ENCODE assay signal across 8 cellular contexts in genomic region chr16:30921748-30922419, GRCh38. TPM values are rescaled to one million over a fixed set of nuclear protein-coding genes. Genes with fewer than 3 reads are reported as not detected.
DNase-seq lines count a peak whose midpoint lies in the region; ATAC-seq, FAIRE-seq and TF ChIP-seq lines count a peak whose summit lies in the region.

No MANE protein-coding gene starts in this region.

- H3K79me2 ChIP-seq in H1 (ENCODE audit: control insufficient read depth in 1 of 2, insufficient read depth in 2 of 2, low read length in 2 of 2) (peaks cover 0 to 10% of the 10 kb centered on the region in 2 experiments; a peak in 2 of 4 replicates), mesendoderm (ENCODE audit: control insufficient read depth, insufficient read depth, low read length) (peaks cover 12% of the 10 kb centered on the region)

- H3K56ac ChIP-seq in H1 (replicated peaks; ENCODE audit: insufficient read length, low read depth, low read length): no peak overlapping the region
- peak overlapping the region; percentile 99 for H3K56ac ChIP-seq in mesendoderm (ENCODE audit: low read length)

- CTCF ChIA-PET in activated CD8-positive, alpha-beta memory T cell treated with anti-CD3 and anti-CD28 coated beads, Interleukin-2, amount 10 ng/mL, durations not matched to agents 7 days and 5 days (lab: Charles Lee): interaction anchor here (0.6 to 9.8 kb wide), 8 partner anchors 9 to 261 kb away, joined by 3 to 115 read pairs (median 4); no protein-coding TSS in a partner anchor
- CTCF ChIA-PET in H1 (lab: Charles Lee; ENCODE audit: partially characterized antibody): interaction anchor here (0.8 to 8.0 kb wide), 3 partner anchors 20 to 77 kb away, joined by 4 to 63 read pairs (median 8); no protein-coding TSS in a partner anchor

- no peak overlapping the region for H3K4ac ChIP-seq in H1 (replicated peaks; ENCODE audit: insufficient read length, low read depth, low read length)
- no peak overlapping the region for H3K4ac ChIP-seq in mesendoderm (ENCODE audit: low read depth, low read length)

- peak overlapping the region; percentile 99 for H3K27ac Mint-ChIP-seq in activated CD8-positive, alpha-beta memory T cell treated with anti-CD3 and anti-CD28 coated beads, Interleukin-2, amount 10 ng/mL, durations not matched to agents 7 days and 5 days

- H3K4me3 Mint-ChIP-seq in activated CD8-positive, alpha-beta memory T cell treated with anti-CD3 and anti-CD28 coated beads, Interleukin-2, amount 10 ng/mL, durations not matched to agents 7 days and 5 days: peak overlapping the region; percentile 87

- no peak overlapping the region for H2AK5ac ChIP-seq in H1 (ENCODE audit: low read depth, low read length)
- H2AK5ac ChIP-seq in mesendoderm (ENCODE audit: low read length): no peak overlapping the region

- no peaks in the 10 kb centered on the region for H3K9me3 ChIP-seq in H1 (ENCODE audit: insufficient read depth in 2 of 2, low read depth in 1 of 2, low read length in 1 of 2)

- H3K4me1 Mint-ChIP-seq in activated CD8-positive, alpha-beta memory T cell treated with anti-CD3 and anti-CD28 coated beads, Interleukin-2, amount 10 ng/mL, durations not matched to agents 7 days and 5 days: peaks cover 18% of the 10 kb centered on the region

- H2BK120ac ChIP-seq in H1 (replicated peaks; ENCODE audit: low read depth, low read length) (no peak overlapping the region), mesendoderm (ENCODE audit: low read depth, low read length) (no peak overlapping the region)

- peak; percentile 13 for ATAC-seq in activated CD8-positive, alpha-beta memory T cell treated with anti-CD3 and anti-CD28 coated beads, Interleukin-2, amount 10 ng/mL, durations not matched to agents 7 days and 5 days
- no peak for ATAC-seq in HG03457 (IDR thresholded peaks at IDR 0.05; ENCODE audit: unreplicated experiment)

- peaks cover 8% of the 10 kb centered on the region; the same call in 1 of the 2 replicates for H3K23me2 ChIP-seq in H1 (ENCODE audit: low read depth, low read length)

- H2AFZ ChIP-seq in H1 (ENCODE audit: low read length): peak overlapping the region; percentile 83

- 1% methylated on average over 37 of the region's 37 CpGs; no CpG with 5 or more reads in 1 of the 2 experiments for WGBS in H1 (ENCODE audit: extremely low coverage in 1 of 2, insufficient coverage in 1 of 2, insufficient read length in 1 of 2, insufficient replicate concordance in 2 of 2, low coverage in 1 of 2, low lambda C conversion rate in 2 of 2, missing lambda C conversion rate in 1 of 2), 2 experiments
- WGBS in mesendoderm (ENCODE audit: extremely low coverage, insufficient coverage, low lambda C conversion rate): no CpG with 5 or more reads among the region's 37 CpGs

- H3K23ac ChIP-seq in H1 (ENCODE audit: insufficient read length) (no peak overlapping the region), mesendoderm (ENCODE audit: low read length) (no peak overlapping the region)

- H2BK15ac ChIP-seq in H1 (ENCODE audit: low read length): no peak overlapping the region
- no peak overlapping the region for H2BK15ac ChIP-seq in mesendoderm (replicated peaks; ENCODE audit: low read depth)

- peak overlapping the region; percentile 46 for H2BK5ac ChIP-seq in H1 (ENCODE audit: low read depth, low read length)
- H2BK5ac ChIP-seq in mesendoderm (ENCODE audit: low read length): no peak overlapping the region

- no peaks in the 10 kb centered on the region for H3K36me3 Mint-ChIP-seq in activated CD8-positive, alpha-beta memory T cell treated with anti-CD3 and anti-CD28 coated beads, Interleukin-2, amount 10 ng/mL, durations not matched to agents 7 days and 5 days

- H3K4me2 ChIP-seq in H1 (ENCODE audit: insufficient read depth in 1 of 2, low read depth in 2 of 2, low read length in 2 of 2) (peak overlapping the region; percentile 55 to 91), mesendoderm (ENCODE audit: low read length) (peak overlapping the region; percentile 96)

- TF ChIP-seq POLR2A in H1 (IDR thresholded peaks at IDR 0.05; ENCODE audit: control extremely low read depth in 1 of 2, low read depth in 2 of 2, low read length in 2 of 2): peak; percentile 27 to 63

- TF ChIP-seq CTCF in H1 (IDR thresholded peaks at IDR 0.05; ENCODE audit: control extremely low read depth in 1 of 3, insufficient read depth in 1 of 3, low read depth in 1 of 3, low read length in 3 of 3): peak; percentile 85 to 95 (median 95)

- H3K4me1 ChIP-seq in H1 (replicated peaks in 1 of 4; ENCODE audit: control insufficient read depth in 3 of 4, insufficient read depth in 4 of 4, low read length in 3 of 4) (peaks cover 0 to 5% (median under 1%) of the 10 kb centered on the region in 4 experiments; a peak in 3 of 7 replicates), mesendoderm (ENCODE audit: control insufficient read depth, low read depth, low read length) (no peaks in the 10 kb centered on the region)

- no peak overlapping the region for H3K14ac ChIP-seq in H1 (ENCODE audit: insufficient read length)

- H4K91ac ChIP-seq in H1 (replicated peaks; ENCODE audit: insufficient read length, low read length): no peak overlapping the region

- DNase-seq in ELF-1 (ENCODE audit: low read depth, low spot score) (peak; percentile 98), HT-29 (ENCODE audit: low spot score) (peak; percentile 86), NK-92 (lab: John Stamatoyannopoulos, UW; ENCODE audit: unreplicated experiment) (peak; percentile 60), H1 (ENCODE audit: low read depth in 1 of 2, low spot score in 2 of 2) (peak; percentile 90 to 98), mesendoderm (peak; percentile 97)
- DNase-seq in activated CD8-positive, alpha-beta memory T cell treated with anti-CD3 and anti-CD28 coated beads, Interleukin-2, amount 10 ng/mL, durations not matched to agents 7 days and 5 days: peak; percentile 92
- DNase-seq in stimulated activated CD8-positive, alpha-beta memory T cell treated with anti-CD3 and anti-CD28 coated beads, Interleukin-12 subunit alpha, Interleukin-12 subunit beta, amount 100 ng/mL, for 1 hour (ENCODE audit: low read depth): peak; percentile 78

- peak; percentile 84 for FAIRE-seq in H1 (lab: Jason Lieb, UNC)

- H3K36me3 ChIP-seq in H1 (ENCODE audit: control insufficient read depth in 2 of 4, insufficient read depth in 4 of 4, low read length in 3 of 4) (peaks cover 0 to 2% (median 0%) of the 10 kb centered on the region in 4 experiments; a peak in 2 of 8 replicates), mesendoderm (ENCODE audit: control insufficient read depth, insufficient read depth, low read length) (peaks cover 1% of the 10 kb centered on the region)

- H3K27me3 ChIP-seq in H1 (replicated peaks in 1 of 4; ENCODE audit: control insufficient read depth in 3 of 4, extremely low read depth in 1 of 4, insufficient read depth in 3 of 4, low read length in 3 of 4) (no peaks in the 10 kb centered on the region), mesendoderm (ENCODE audit: insufficient read depth, low read length, poor library complexity) (no peaks in the 10 kb centered on the region)

- no peaks in the 10 kb centered on the region for H3K9me3 Mint-ChIP-seq in activated CD8-positive, alpha-beta memory T cell treated with anti-CD3 and anti-CD28 coated beads, Interleukin-2, amount 10 ng/mL, durations not matched to agents 7 days and 5 days (ENCODE audit: low read depth)

- no peak for TF ChIP-seq EP300 in H1 (IDR thresholded peaks at IDR 0.05; ENCODE audit: borderline replicate concordance in 1 of 2, low read depth in 2 of 2, low read length in 2 of 2)

- H4K5ac ChIP-seq in H1 (ENCODE audit: insufficient read length, low read depth, low read length): peak overlapping the region; percentile 80
- H4K5ac ChIP-seq in mesendoderm (ENCODE audit: low read length): no peak overlapping the region

- H4K8ac ChIP-seq in H1 (ENCODE audit: extremely low read depth, insufficient read depth, low read length) (peak overlapping the region; percentile 94), mesendoderm (ENCODE audit: low read depth, low read length) (no peak overlapping the region)

- peak overlapping the region; percentile 57 for H3K27ac ChIP-seq in H1 (ENCODE audit: low read depth, low read length)
- peak overlapping the region; percentile 70 for H3K27ac ChIP-seq in mesendoderm (ENCODE audit: low read depth, low read length)

- peak overlapping the region in 3 of 4 experiments; percentile 54 to 58 (median 56); a peak in 5 of 7 replicates for H3K9ac ChIP-seq in H1 (replicated peaks in 1 of 4; ENCODE audit: extremely low read depth in 1 of 4, low read depth in 3 of 4, low read length in 3 of 4)
- peak overlapping the region; percentile 93 for H3K9ac ChIP-seq in mesendoderm (ENCODE audit: low read length)

- H3K79me1 ChIP-seq in H1 (ENCODE audit: low read depth, low read length) (peaks cover 4% of the 10 kb centered on the region), mesendoderm (ENCODE audit: low read length) (peaks cover 9% of the 10 kb centered on the region)

- no peaks in the 10 kb centered on the region for H3K27me3 Mint-ChIP-seq in activated CD8-positive, alpha-beta memory T cell treated with anti-CD3 and anti-CD28 coated beads, Interleukin-2, amount 10 ng/mL, durations not matched to agents 7 days and 5 days

- H3K4me3 ChIP-seq in H1 (ENCODE audit: extremely low read depth in 1 of 4, insufficient read depth in 2 of 4, low read depth in 3 of 4, low read length in 4 of 4) (peak overlapping the region; percentile 54 to 88 (median 72)), mesendoderm (ENCODE audit: low read length) (peak overlapping the region; percentile 82)

- TF ChIP-seq RAD21 in H1 (IDR thresholded peaks at IDR 0.05 in 1 of 2, conservative IDR thresholded peaks at IDR 0.05 in 1 of 2; ENCODE audit: low read depth in 2 of 2, low read length in 2 of 2): peak; percentile 94 to 97

- no peak overlapping the region for H2BK20ac ChIP-seq in H1 (ENCODE audit: low read length)

- POLR2A ChIA-PET in H1 (lab: Charles Lee; ENCODE audit: partially characterized antibody): interaction anchor here (0.7 to 1.6 kb wide), 8 partner anchors 14 to 147 kb away, joined by 3 to 4 read pairs (median 3); no protein-coding TSS in a partner anchor

- peaks cover 2 to 3% of the 10 kb centered on the region in 2 experiments for H4K20me1 ChIP-seq in H1 (replicated peaks in 1 of 2; ENCODE audit: control insufficient read depth in 1 of 2, insufficient read depth in 2 of 2, low read length in 2 of 2)

- no peak overlapping the region for H2BK12ac ChIP-seq in H1 (ENCODE audit: low read depth, low read length)

- peak overlapping the region; percentile 39; the same call in 1 of the 2 replicates for H3K18ac ChIP-seq in H1 (ENCODE audit: extremely low read depth, low read length)
- peak overlapping the region; percentile 60 for H3K18ac ChIP-seq in mesendoderm (ENCODE audit: low read length)

RNA-seq across cellular contexts. Expression of gene FBXL19, which starts 1.5 kb away (rescaled TPM):
- total RNA-seq in HT-29 (2014; rRNA removed; shearing (Covaris generic)): 42.6 and 43.3 TPM in 2 replicates
- 10 to 100 TPM; 26.1 to 29.2 TPM for total RNA-seq in activated CD8-positive, alpha-beta memory T cell treated with anti-CD3 and anti-CD28 coated beads, Interleukin-2, amount 10 ng/mL, durations not matched to agents 7 days and 5 days
- 72.2 and 74.8 TPM in 2 replicates for total RNA-seq in H1 (2021; fragmentation: NEBNext Ultra II Directional; extraction: Animal tissue kit (Norgen Biotek cat#: 25700))
- polyA plus RNA-seq in H1 (2011; rRNA removed): 47.2 and 77.3 TPM in 2 replicates
- 36.7 TPM for polyA plus RNA-seq in H1 (2011; cell fraction: cytosol; rRNA removed)
- polyA plus RNA-seq in H1 (2011; cell fraction: nucleus; rRNA removed): 70.9 TPM
- 35.8 to 54.6 TPM (median 48.7 TPM) in 4 replicates for polyA plus RNA-seq in H1 (2012, experiment 1 of 2)
- polyA plus RNA-seq in H1 (2012, experiment 2 of 2): 41.4 TPM
- 42.8 TPM for polyA plus RNA-seq in H1 (2013, experiment 1 of 2)
- 45.1 TPM for polyA plus RNA-seq in H1 (2013, experiment 2 of 2)
- polyA minus RNA-seq in H1 (2011; rRNA and poly(A)+ RNA removed): 9.9 and 13.9 TPM in 2 replicates
- 46.6 TPM for polyA minus RNA-seq in H1 (2011; cell fraction: cytosol; rRNA and poly(A)+ RNA removed)
- polyA minus RNA-seq in H1 (2011; cell fraction: nucleus; rRNA and poly(A)+ RNA removed): 25.4 TPM
- polyA plus RNA-seq in mesendoderm (2013, experiment 1 of 2): 46.9 TPM
- 47.5 TPM for polyA plus RNA-seq in mesendoderm (2013, experiment 2 of 2)

RNA-seq across cellular contexts. Expression of gene CTF1, which starts 25.5 kb away (rescaled TPM):
- total RNA-seq in HT-29 (2014; rRNA removed; shearing (Covaris generic)): not detected in 2 replicates
- under 1 TPM; 0.35 to 0.47 TPM for total RNA-seq in activated CD8-positive, alpha-beta memory T cell treated with anti-CD3 and anti-CD28 coated beads, Interleukin-2, amount 10 ng/mL, durations not matched to agents 7 days and 5 days
- total RNA-seq in H1 (2021; fragmentation: NEBNext Ultra II Directional; extraction: Animal tissue kit (Norgen Biotek cat#: 25700)): 0.77 and 0.97 TPM in 2 replicates
- 3.4 and 5.0 TPM in 2 replicates for polyA plus RNA-seq in H1 (2011; rRNA removed)
- polyA plus RNA-seq in H1 (2011; cell fraction: cytosol; rRNA removed): 1.3 TPM
- 3.2 TPM for polyA plus RNA-seq in H1 (2011; cell fraction: nucleus; rRNA removed)
- 0.50 to 1.1 TPM (median 1.00 TPM) in 4 replicates for polyA plus RNA-seq in H1 (2012, experiment 1 of 2)
- polyA plus RNA-seq in H1 (2012, experiment 2 of 2): 1.0 TPM
- polyA plus RNA-seq in H1 (2013, experiment 1 of 2): 1.3 TPM
- polyA plus RNA-seq in H1 (2013, experiment 2 of 2): 1.6 TPM
- polyA minus RNA-seq in H1 (2011; rRNA and poly(A)+ RNA removed): 0.71 and 1.3 TPM in 2 replicates
- polyA minus RNA-seq in H1 (2011; cell fraction: cytosol; rRNA and poly(A)+ RNA removed): 0.66 TPM
- polyA minus RNA-seq in H1 (2011; cell fraction: nucleus; rRNA and poly(A)+ RNA removed): 2.3 TPM
- polyA plus RNA-seq in mesendoderm (2013, experiment 1 of 2): 1.7 TPM
- 1.6 TPM for polyA plus RNA-seq in mesendoderm (2013, experiment 2 of 2)

RNA-seq across cellular contexts. Expression of gene ORAI3, which starts 27.0 kb away (rescaled TPM):
- 16.9 and 22.9 TPM in 2 replicates for total RNA-seq in HT-29 (2014; rRNA removed; shearing (Covaris generic))
- total RNA-seq in activated CD8-positive, alpha-beta memory T cell treated with anti-CD3 and anti-CD28 coated beads, Interleukin-2, amount 10 ng/mL, durations not matched to agents 7 days and 5 days: 10 to 100 TPM; 19.5 to 20.5 TPM
- total RNA-seq in H1 (2021; fragmentation: NEBNext Ultra II Directional; extraction: Animal tissue kit (Norgen Biotek cat#: 25700)): 8.7 and 10.0 TPM in 2 replicates
- polyA plus RNA-seq in H1 (2011; rRNA removed): 24.5 and 26.8 TPM in 2 replicates
- 15.8 TPM for polyA plus RNA-seq in H1 (2011; cell fraction: cytosol; rRNA removed)
- polyA plus RNA-seq in H1 (2011; cell fraction: nucleus; rRNA removed): 15.7 TPM
- polyA plus RNA-seq in H1 (2012, experiment 1 of 2): 6.0 to 11.3 TPM (median 9.0 TPM) in 4 replicates
- 10.6 TPM for polyA plus RNA-seq in H1 (2012, experiment 2 of 2)
- 10.8 TPM for polyA plus RNA-seq in H1 (2013, experiment 1 of 2)
- 13.1 TPM for polyA plus RNA-seq in H1 (2013, experiment 2 of 2)
- 11.8 and 13.4 TPM in 2 replicates for polyA minus RNA-seq in H1 (2011; rRNA and poly(A)+ RNA removed)
- polyA minus RNA-seq in H1 (2011; cell fraction: cytosol; rRNA and poly(A)+ RNA removed): 6.5 TPM
- polyA minus RNA-seq in H1 (2011; cell fraction: nucleus; rRNA and poly(A)+ RNA removed): 8.5 TPM
- 3.6 TPM for polyA plus RNA-seq in mesendoderm (2013, experiment 1 of 2)
- 3.5 TPM for polyA plus RNA-seq in mesendoderm (2013, experiment 2 of 2)

RNA-seq across cellular contexts. Expression of gene BCL7C, which starts 28.0 kb away (rescaled TPM):
- total RNA-seq in HT-29 (2014; rRNA removed; shearing (Covaris generic)): 28.3 and 34.3 TPM in 2 replicates
- total RNA-seq in activated CD8-positive, alpha-beta memory T cell treated with anti-CD3 and anti-CD28 coated beads, Interleukin-2, amount 10 ng/mL, durations not matched to agents 7 days and 5 days: 10 to 100 TPM; 25.6 to 26.8 TPM
- 16.5 and 17.2 TPM in 2 replicates for total RNA-seq in H1 (2021; fragmentation: NEBNext Ultra II Directional; extraction: Animal tissue kit (Norgen Biotek cat#: 25700))
- 8.6 and 10.9 TPM in 2 replicates for polyA plus RNA-seq in H1 (2011; rRNA removed)
- 11.8 TPM for polyA plus RNA-seq in H1 (2011; cell fraction: cytosol; rRNA removed)
- 9.4 TPM for polyA plus RNA-seq in H1 (2011; cell fraction: nucleus; rRNA removed)
- 7.8 to 12.6 TPM (median 11.7 TPM) in 4 replicates for polyA plus RNA-seq in H1 (2012, experiment 1 of 2)
- 8.9 TPM for polyA plus RNA-seq in H1 (2012, experiment 2 of 2)
- 19.0 TPM for polyA plus RNA-seq in H1 (2013, experiment 1 of 2)
- polyA plus RNA-seq in H1 (2013, experiment 2 of 2): 19.9 TPM
- polyA minus RNA-seq in H1 (2011; rRNA and poly(A)+ RNA removed): 1.2 and 1.8 TPM in 2 replicates
- 5.0 TPM for polyA minus RNA-seq in H1 (2011; cell fraction: cytosol; rRNA and poly(A)+ RNA removed)
- 4.0 TPM for polyA minus RNA-seq in H1 (2011; cell fraction: nucleus; rRNA and poly(A)+ RNA removed)
- polyA plus RNA-seq in mesendoderm (2013, experiment 1 of 2): 24.5 TPM
- polyA plus RNA-seq in mesendoderm (2013, experiment 2 of 2): 23.1 TPM

RNA-seq across cellular contexts. Expression of gene SETD1A, which starts 35.7 kb away (rescaled TPM):
- 7.7 and 9.8 TPM in 2 replicates for total RNA-seq in HT-29 (2014; rRNA removed; shearing (Covaris generic))
- 10 to 100 TPM; 23.9 to 26.4 TPM for total RNA-seq in activated CD8-positive, alpha-beta memory T cell treated with anti-CD3 and anti-CD28 coated beads, Interleukin-2, amount 10 ng/mL, durations not matched to agents 7 days and 5 days
- total RNA-seq in H1 (2021; fragmentation: NEBNext Ultra II Directional; extraction: Animal tissue kit (Norgen Biotek cat#: 25700)): 29.0 and 29.6 TPM in 2 replicates
- polyA plus RNA-seq in H1 (2011; rRNA removed): 4.8 and 8.3 TPM in 2 replicates
- polyA plus RNA-seq in H1 (2011; cell fraction: cytosol; rRNA removed): 3.2 TPM
- polyA plus RNA-seq in H1 (2011; cell fraction: nucleus; rRNA removed): 20.7 TPM
- 23.3 to 31.8 TPM (median 27.5 TPM) in 4 replicates for polyA plus RNA-seq in H1 (2012, experiment 1 of 2)
- 13.9 TPM for polyA plus RNA-seq in H1 (2012, experiment 2 of 2)
- polyA plus RNA-seq in H1 (2013, experiment 1 of 2): 18.4 TPM
- polyA plus RNA-seq in H1 (2013, experiment 2 of 2): 18.0 TPM
- 3.2 and 4.1 TPM in 2 replicates for polyA minus RNA-seq in H1 (2011; rRNA and poly(A)+ RNA removed)
- polyA minus RNA-seq in H1 (2011; cell fraction: cytosol; rRNA and poly(A)+ RNA removed): 8.7 TPM
- 9.1 TPM for polyA minus RNA-seq in H1 (2011; cell fraction: nucleus; rRNA and poly(A)+ RNA removed)
- polyA plus RNA-seq in mesendoderm (2013, experiment 1 of 2): 27.7 TPM
- 25.3 TPM for polyA plus RNA-seq in mesendoderm (2013, experiment 2 of 2)
